ENCODE assay signal across 12 cellular contexts in the genomic region with DNA sequence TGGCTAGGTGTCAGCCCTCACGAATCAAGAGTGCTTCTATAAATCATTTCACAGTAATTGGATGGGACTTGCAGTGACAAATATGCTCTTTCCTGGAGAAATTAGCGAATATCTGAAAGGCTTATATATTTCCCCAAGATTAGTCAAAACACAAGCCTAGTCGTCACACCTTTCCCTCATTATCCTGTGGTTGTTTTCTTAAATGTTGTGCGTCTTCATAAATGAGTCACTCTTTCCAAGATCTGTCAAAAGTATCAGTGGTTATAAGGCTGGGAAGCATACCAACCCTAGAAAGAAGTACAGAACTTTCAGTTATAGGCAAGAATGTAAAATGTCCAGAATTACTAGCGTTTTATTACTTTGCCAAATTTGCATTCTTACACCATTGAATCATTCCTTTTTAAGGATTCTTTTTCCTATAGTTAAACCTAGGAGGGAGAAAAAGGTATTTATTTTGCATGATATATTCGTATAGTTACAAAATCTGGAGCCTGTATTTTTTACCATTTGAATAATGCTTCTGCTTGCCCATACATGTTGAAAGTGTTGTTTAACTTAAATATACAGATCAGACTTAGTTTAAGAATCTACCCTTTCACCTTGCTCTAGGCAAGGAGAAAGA. TPM values are rescaled to one million over a fixed set of nuclear protein-coding genes. Genes with fewer than 3 reads are reported as not detected.
DNase-seq lines count a peak whose midpoint lies in the region; TF ChIP-seq lines count a peak whose summit lies in the region.
"Had no signal": no experiment of that assay in that cellular context is flagged by ENCODE, and none has a peak within 500 bp of the region (broad histone marks: within the 10 kb centered on the region; RNA-seq: fewer than 3 reads in every experiment).

No MANE protein-coding gene starts in this region.

- H3K27me3 ChIP-seq in breast epithelium (no peaks in the 10 kb centered on the region), vagina (no peaks in the 10 kb centered on the region)

- peaks cover 47% of the 10 kb centered on the region for H3K4me1 Mint-ChIP-seq in MCF 10A (ENCODE audit: insufficient read depth, unreplicated experiment)
- H3K4me1 Mint-ChIP-seq in activated T-helper 2 cell treated with anti-CD3 and anti-CD28 coated beads, Interferon-gamma antibody, Interleukin-2, Interleukin-4, amounts not matched to agents 10 μg/mL and 5 μg/mL and 100 μg/mL, durations not matched to agents 14 hours and 24 hours and 36 hours (ENCODE audit: low read depth): peaks cover 22% of the 10 kb centered on the region
- H3K4me1 Mint-ChIP-seq: stimulated activated memory B cell treated with anti-CD40 and anti-IgM and Interleukin-4, amounts not matched to agents 10 μg/mL and 1 μg/mL and 100 μg/mL, for 72 hours had no signal

- DNase-seq in MCF 10A (ENCODE audit: unreplicated experiment): peak; percentile 85
- no peak for DNase-seq in breast epithelium (ENCODE audit: low spot score in 2 of 2)
- no peak for DNase-seq in activated T-helper 2 cell treated with anti-CD3 and anti-CD28 coated beads, Interferon-gamma antibody, Interleukin-2, Interleukin-4, amounts not matched to agents 10 μg/mL and 5 μg/mL and 100 μg/mL, durations not matched to agents 14 hours and 24 hours and 36 hours (ENCODE audit: low spot score)
- peak; percentile 98 for DNase-seq in iris pigment epithelial cell (ENCODE audit: low read depth)
- no peak for DNase-seq in vagina (ENCODE audit: extremely low spot score in 2 of 2)
- no peak for DNase-seq in GM13976 (ENCODE audit: low spot score)
- no peak for DNase-seq in NCI-H1105 treated with DMSO at 0.1 percent for 48 hours (lab: John Stamatoyannopoulos, UW)
- DNase-seq in DMS79 treated with DMSO at 0.1 percent for 48 hours (lab: John Stamatoyannopoulos, UW): no peak
- DNase-seq: activated effector memory CD4-positive, alpha-beta T cell treated with Interleukin-2 at 50 U/mL for 16 hours; COR-L47 had no signal

- H3K27ac Mint-ChIP-seq in MCF 10A (ENCODE audit: low read depth, unreplicated experiment): peak overlapping the region; percentile 77
- H3K27ac Mint-ChIP-seq in activated T-helper 2 cell treated with anti-CD3 and anti-CD28 coated beads, Interferon-gamma antibody, Interleukin-2, Interleukin-4, amounts not matched to agents 10 μg/mL and 5 μg/mL and 100 μg/mL, durations not matched to agents 14 hours and 24 hours and 36 hours: peak overlapping the region; percentile 30
- H3K27ac Mint-ChIP-seq: stimulated activated memory B cell treated with anti-CD40 and anti-IgM and Interleukin-4, amounts not matched to agents 10 μg/mL and 1 μg/mL and 100 μg/mL, for 72 hours had no signal

- in situ Hi-C loops in GM13976 (cut with MboI; ENCODE audit: low sequenced_read_pairs, unreplicated experiment): no loop called here

- no peaks in the 10 kb centered on the region for H3K36me3 ChIP-seq in breast epithelium
- H3K36me3 ChIP-seq in vagina: no peaks in the 10 kb centered on the region

- no peaks in the 10 kb centered on the region for H3K27me3 Mint-ChIP-seq in MCF 10A (ENCODE audit: insufficient read depth, unreplicated experiment)
- peaks cover 33% of the 10 kb centered on the region for H3K27me3 Mint-ChIP-seq in activated T-helper 2 cell treated with anti-CD3 and anti-CD28 coated beads, Interferon-gamma antibody, Interleukin-2, Interleukin-4, amounts not matched to agents 10 μg/mL and 5 μg/mL and 100 μg/mL, durations not matched to agents 14 hours and 24 hours and 36 hours (ENCODE audit: low read depth)
- H3K27me3 Mint-ChIP-seq: stimulated activated memory B cell treated with anti-CD40 and anti-IgM and Interleukin-4, amounts not matched to agents 10 μg/mL and 1 μg/mL and 100 μg/mL, for 72 hours had no signal

- H3K4me3 Mint-ChIP-seq in MCF 10A (ENCODE audit: unreplicated experiment): peak overlapping the region; percentile 47
- no peak overlapping the region for H3K4me3 Mint-ChIP-seq in activated T-helper 2 cell treated with anti-CD3 and anti-CD28 coated beads, Interferon-gamma antibody, Interleukin-2, Interleukin-4, amounts not matched to agents 10 μg/mL and 5 μg/mL and 100 μg/mL, durations not matched to agents 14 hours and 24 hours and 36 hours (ENCODE audit: low read depth)
- H3K4me3 Mint-ChIP-seq: stimulated activated memory B cell treated with anti-CD40 and anti-IgM and Interleukin-4, amounts not matched to agents 10 μg/mL and 1 μg/mL and 100 μg/mL, for 72 hours had no signal

- no peaks in the 10 kb centered on the region for H3K36me3 Mint-ChIP-seq in MCF 10A (ENCODE audit: insufficient read depth, unreplicated experiment)
- H3K36me3 Mint-ChIP-seq in activated T-helper 2 cell treated with anti-CD3 and anti-CD28 coated beads, Interferon-gamma antibody, Interleukin-2, Interleukin-4, amounts not matched to agents 10 μg/mL and 5 μg/mL and 100 μg/mL, durations not matched to agents 14 hours and 24 hours and 36 hours (ENCODE audit: low read depth): no peaks in the 10 kb centered on the region
- H3K36me3 Mint-ChIP-seq: stimulated activated memory B cell treated with anti-CD40 and anti-IgM and Interleukin-4, amounts not matched to agents 10 μg/mL and 1 μg/mL and 100 μg/mL, for 72 hours had no signal

- H3K4me1 ChIP-seq in breast epithelium (peaks cover 0 to 4% of the 10 kb centered on the region in 2 donors), vagina (peaks cover 27% of the 10 kb centered on the region)
- H3K4me1 ChIP-seq: parathyroid adenoma had no signal

- H3K4me3 ChIP-seq in breast epithelium: no peak overlapping the region
- H3K4me3 ChIP-seq in vagina: no peak overlapping the region

- H3K27ac ChIP-seq in breast epithelium: no peak overlapping the region
- H3K27ac ChIP-seq in vagina: peak overlapping the region; percentile 71
- H3K27ac ChIP-seq: parathyroid adenoma had no signal

- intact Hi-C loops in MCF 10A (cut with micrococcal nuclease) (loop anchor here (2.0 kb wide), 1 partner anchor 164 kb away; no protein-coding TSS in a partner anchor), breast epithelium (cut with DNase I; ENCODE audit: low total_unique reads) (no loop called here), vagina (cut with DNase I) (loop anchor here (10.0 kb wide), 1 partner anchor 62 kb away; a partner anchor contains a TSS)
- intact Hi-C loops in activated T-helper 2 cell treated with anti-CD3 and anti-CD28 coated beads, Interferon-gamma antibody, Interleukin-2, Interleukin-4, amounts not matched to agents 10 μg/mL and 5 μg/mL and 100 μg/mL, durations not matched to agents 14 hours and 24 hours and 36 hours (cut with micrococcal nuclease): loop anchor here (1.0 to 10.0 kb wide), 4 partner anchors 30 to 231 kb away; a partner anchor contains a TSS

- TF ChIP-seq CTCF in MCF 10A (IDR thresholded peaks at IDR 0.05; ENCODE audit: unreplicated experiment) (no peak), breast epithelium (IDR thresholded peaks at IDR 0.05) (no peak), vagina (IDR thresholded peaks at IDR 0.05) (peak in 1 of 3 experiments; percentile 2), GM13976 (IDR thresholded peaks at IDR 0.05; ENCODE audit: borderline replicate concordance, control extremely low read depth, extremely low read depth, insufficient read depth, missing control alignments) (no peak)

- no TSS peak for BruUV-seq in MCF 10A (replicated peaks; lab: Mats Ljungman, UMichigan)

- H3K9me3 Mint-ChIP-seq in MCF 10A (ENCODE audit: unreplicated experiment): no peaks in the 10 kb centered on the region
- no peaks in the 10 kb centered on the region for H3K9me3 Mint-ChIP-seq in activated T-helper 2 cell treated with anti-CD3 and anti-CD28 coated beads, Interferon-gamma antibody, Interleukin-2, Interleukin-4, amounts not matched to agents 10 μg/mL and 5 μg/mL and 100 μg/mL, durations not matched to agents 14 hours and 24 hours and 36 hours
- H3K9me3 Mint-ChIP-seq: stimulated activated memory B cell treated with anti-CD40 and anti-IgM and Interleukin-4, amounts not matched to agents 10 μg/mL and 1 μg/mL and 100 μg/mL, for 72 hours had no signal

- H3K9me3 ChIP-seq in breast epithelium: no peaks in the 10 kb centered on the region
- no peaks in the 10 kb centered on the region for H3K9me3 ChIP-seq in vagina

- TF ChIP-seq POLR2A in breast epithelium (IDR thresholded peaks at IDR 0.05) (no peak), vagina (IDR thresholded peaks at IDR 0.05) (no peak)

- CTCF ChIA-PET in MCF 10A (lab: Yijun Ruan, JAX): interaction anchor here (0.6 kb wide), 1 partner anchor 385 kb away, joined by 3 read pairs; no protein-coding TSS in a partner anchor

- POLR2A ChIA-PET in MCF 10A (lab: Yijun Ruan, JAX): interaction anchor here (1.2 kb wide), 1 partner anchor 158 kb away, joined by 3 read pairs; no protein-coding TSS in a partner anchor

RNA-seq across cellular contexts. Expression of a gene that starts 33.6 kb away (rescaled TPM):
- total RNA-seq in MCF 10A (2022) (not detected in 2 replicates), breast epithelium (1 to 10 TPM in 1 of 3 donors, not detected in 2; 1.3 TPM), vagina (not detected)
- total RNA-seq in activated T-helper 2 cell treated with anti-CD3 and anti-CD28 coated beads, Interferon-gamma antibody, Interleukin-2, Interleukin-4, amounts not matched to agents 10 μg/mL and 5 μg/mL and 100 μg/mL, durations not matched to agents 14 hours and 24 hours and 36 hours: 0.09 TPM in 1 of 2 replicates, not detected in the other

Comparison
In these comparisons a context has a peak if more than half of its experiments do, and no peak if none do; other contexts are left out.
1. DNase-seq: peak in MCF 10A (single experiment) and iris pigment epithelial cell (single experiment); none in breast epithelium (0 of 2), activated T-helper 2 cell treated with anti-CD3 and anti-CD28 coated beads, Interferon-gamma antibody, Interleukin-2, Interleukin-4, amounts not matched to agents 10 μg/mL and 5 μg/mL and 100 μg/mL, durations not matched to agents 14 hours and 24 hours and 36 hours (single experiment), vagina (0 of 2), GM13976 (single experiment), NCI-H1105 treated with DMSO at 0.1 percent for 48 hours (single experiment) and DMS79 treated with DMSO at 0.1 percent for 48 hours (single experiment).